11 cellular contexts compared by ENCODE assay signal in genomic region chr2:112004246-112004645, GRCh38. TPM values are rescaled to one million over a fixed set of nuclear protein-coding genes. Genes with fewer than 3 reads are reported as not detected.
A peak's percentile ranks its signal among the peaks of the same experiment; 100 is the strongest.
DNase-seq lines count a peak whose midpoint lies in the region; ATAC-seq and TF ChIP-seq lines count a peak whose summit lies in the region.
"Had no signal": no experiment of that assay in that cellular context is flagged by ENCODE, and none has a peak within 500 bp of the region (broad histone marks: within the 10 kb centered on the region; RNA-seq: fewer than 3 reads in every experiment).

No MANE protein-coding gene starts in this region.

- peaks cover 15% of the 10 kb centered on the region for H3K4me1 ChIP-seq in GM23248 (ENCODE audit: insufficient read depth)

- H3K9me3 Mint-ChIP-seq in activated B cell treated with CpG ODN at 0.5 μM for 24 hours (no peaks in the 10 kb centered on the region), naive B cell (no peaks in the 10 kb centered on the region)

- no peak overlapping the region for H3K9ac ChIP-seq in GM23248

- no peak overlapping the region for H3K4me3 Mint-ChIP-seq in activated B cell treated with CpG ODN at 0.5 μM for 24 hours
- H3K4me3 Mint-ChIP-seq in naive B cell = no peak overlapping the region

- 92 to 93% methylated on average over 5 of the region's 5 CpGs for WGBS in GM23248 (ENCODE audit: low coverage in 1 of 2, low lambda C conversion rate in 2 of 2, missing lambda C conversion rate in 2 of 2), 2 experiments

- POLR2A ChIA-PET in activated B cell treated with CpG ODN at 0.5 μM for 24 hours (lab: Charles Lee) = interaction anchor here (1.7 kb wide), 1 partner anchor 120 kb away, joined by 12 read pairs; the partner anchor contains the start of gene ANAPC1

- H3K36me3 Mint-ChIP-seq in activated B cell treated with CpG ODN at 0.5 μM for 24 hours (ENCODE audit: low read depth) = no peaks in the 10 kb centered on the region
- no peaks in the 10 kb centered on the region for H3K36me3 Mint-ChIP-seq in naive B cell

- ATAC-seq in HG03175 (IDR thresholded peaks at IDR 0.05; ENCODE audit: unreplicated experiment) = peak; percentile 68
- peak; percentile 68 for ATAC-seq in activated B cell treated with CpG ODN at 0.5 μM for 24 hours (ENCODE audit: low read depth)
- peak; percentile 66 to 76 for ATAC-seq in naive B cell (ENCODE audit: low read depth in 2 of 2)
- no peak for ATAC-seq in HG03045 (IDR thresholded peaks at IDR 0.05; ENCODE audit: unreplicated experiment)

- no peaks in the 10 kb centered on the region for H3K9me2 ChIP-seq in GM23248 (ENCODE audit: insufficient read depth)

- H3F3A ChIP-seq in GM23248 (ENCODE audit: insufficient read depth) = peaks cover 16% of the 10 kb centered on the region

- H3K27ac Mint-ChIP-seq in activated B cell treated with CpG ODN at 0.5 μM for 24 hours = peak overlapping the region; percentile 19
- no peak overlapping the region for H3K27ac Mint-ChIP-seq in naive B cell

- no peak overlapping the region for H3K4me3 ChIP-seq in GM23248

- no peaks in the 10 kb centered on the region for H3K27me3 Mint-ChIP-seq in activated B cell treated with CpG ODN at 0.5 μM for 24 hours
- H3K27me3 Mint-ChIP-seq in naive B cell = no peaks in the 10 kb centered on the region

- intact Hi-C loops in activated B cell treated with CpG ODN at 0.5 μM for 24 hours (cut with micrococcal nuclease) = loop anchor here (5.0 kb wide), 1 partner anchor 107 kb away; the partner anchor contains the start of gene MERTK

- H3K36me3 ChIP-seq in GM23248 (ENCODE audit: low read depth) = no peaks in the 10 kb centered on the region
- H3K36me3 ChIP-seq: WERI-Rb-1 had no signal

- no peak overlapping the region for H3K27ac ChIP-seq in GM23248
- H3K27ac ChIP-seq: WERI-Rb-1 had no signal

- no peak overlapping the region for H3K4me2 ChIP-seq in GM23248 (ENCODE audit: unreplicated experiment)

- H3K27me3 ChIP-seq in GM23248 (replicated peaks; ENCODE audit: insufficient read depth) = peaks cover 9% of the 10 kb centered on the region

- in situ Hi-C loops in GM13977 (cut with MboI; ENCODE audit: low pct_unique_long_range_greater_than_20kb, low sequenced_read_pairs, unreplicated experiment) (no loop called here), GM23248 (cut with MboI) (no loop called here)

- CTCF ChIA-PET in activated B cell treated with CpG ODN at 0.5 μM for 24 hours (lab: Charles Lee) = no interaction called here

- H3K9me3 ChIP-seq in GM23248 (ENCODE audit: low read depth) = no peaks in the 10 kb centered on the region

- H4K20me1 ChIP-seq in GM23248 (ENCODE audit: insufficient read depth) = no peaks in the 10 kb centered on the region

- no peaks in the 10 kb centered on the region for H3K79me2 ChIP-seq in GM23248 (ENCODE audit: insufficient read depth)

- DNase-seq in GM13977 (ENCODE audit: low spot score) (peak; percentile 30), activated B cell treated with CpG ODN at 0.5 μM for 24 hours (no peak), naive B cell (peak; percentile 31), GM19238 (ENCODE audit: insufficient read length, low spot score) (no peak), GM23248 (no peak), NCI-H2227 treated with DMSO at 0.1 percent for 48 hours (lab: John Stamatoyannopoulos, UW) (no peak)
- DNase-seq: NCI-H1436; stimulated activated CD4-positive, alpha-beta T cell treated with anti-CD3 and anti-CD28 coated beads, Interleukin-2, amount 100 ng/mL, for 48 hours; WERI-Rb-1 had no signal

- no peak overlapping the region for H2AFZ ChIP-seq in GM23248

- TF ChIP-seq CTCF in GM13977 (IDR thresholded peaks at IDR 0.05; ENCODE audit: extremely low read depth, insufficient read depth, missing control alignments) (no peak), activated B cell treated with CpG ODN at 0.5 μM for 24 hours (IDR thresholded peaks at IDR 0.05) (no peak)

- H3K4me1 Mint-ChIP-seq in activated B cell treated with CpG ODN at 0.5 μM for 24 hours = peaks cover 27% of the 10 kb centered on the region
- H3K4me1 Mint-ChIP-seq in naive B cell = peaks cover 22 to 33% (median 26%) of the 10 kb centered on the region in 3 donors

RNA-seq across cellular contexts. Expression of gene TMEM87B, which starts 50.8 kb away (rescaled TPM):
- 19.8 and 20.0 TPM in 2 replicates for total RNA-seq in activated B cell treated with CpG ODN at 0.5 μM for 24 hours
- 10 to 100 TPM in 1 of 6 donors, 1 to 10 TPM in 5; 5.3 to 12.6 (median 9.5) TPM for polyA plus RNA-seq in naive B cell (ENCODE audit: low read depth in 6 of 6)
- total RNA-seq in GM23248 (2014; rRNA removed; shearing (Covaris generic)) = 42.4 and 46.9 TPM in 2 replicates
- polyA plus RNA-seq in GM23248 (2016; fragmentation: Nextera tagmentation; extraction: Ambion mirVana) = 27.8 and 32.1 TPM in 2 replicates

Comparison
In these comparisons a context has a peak if more than half of its experiments do, and no peak if none do; other contexts are left out.
1. DNase-seq: peak in GM13977 (single experiment) and naive B cell (single experiment); none in activated B cell treated with CpG ODN at 0.5 μM for 24 hours (single experiment), GM19238 (single experiment), GM23248 (single experiment) and NCI-H2227 treated with DMSO at 0.1 percent for 48 hours (single experiment).